14 cellular contexts compared by ENCODE assay signal in the genomic region with DNA sequence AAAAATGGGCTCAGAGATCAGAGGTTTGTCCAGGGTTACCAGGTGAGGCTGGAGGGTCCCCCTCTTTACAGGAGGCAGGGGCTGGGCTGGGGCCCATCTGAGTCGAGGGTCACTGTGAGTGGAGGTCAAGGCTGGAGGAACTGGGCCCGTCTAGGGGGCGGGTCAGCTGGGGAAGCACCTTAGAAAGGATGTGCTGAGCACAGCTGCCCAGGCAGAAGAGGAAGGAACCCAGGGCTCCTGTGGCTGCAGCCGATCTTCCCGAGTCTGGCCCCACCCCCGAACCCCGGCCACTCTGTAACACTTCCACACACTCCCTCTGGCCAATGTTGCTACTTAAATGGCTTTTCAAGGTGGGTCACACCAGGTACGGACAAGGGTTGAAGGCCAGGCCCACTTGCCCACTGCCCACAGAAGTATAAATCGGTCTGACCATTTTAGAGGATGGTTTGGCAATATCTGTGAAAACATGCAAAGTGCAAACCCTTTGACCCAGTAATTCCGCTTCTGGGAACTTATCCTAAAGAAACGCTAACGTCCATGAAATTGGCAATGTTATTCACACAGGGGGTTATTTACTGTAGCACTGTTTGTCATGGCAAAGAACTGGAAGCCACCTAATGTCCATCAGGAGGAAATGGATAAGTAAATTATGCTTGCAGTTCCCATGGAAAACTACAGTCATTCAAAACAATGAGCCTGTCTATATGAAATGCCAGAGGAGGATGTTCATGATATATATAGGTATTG. TPM values are rescaled to one million over a fixed set of nuclear protein-coding genes. Genes with fewer than 3 reads are reported as not detected.
DNase-seq lines count a peak whose midpoint lies in the region; ATAC-seq and TF ChIP-seq lines count a peak whose summit lies in the region.
"Had no signal": no experiment of that assay in that cellular context is flagged by ENCODE, and none has a peak within 500 bp of the region (broad histone marks: within the 10 kb centered on the region; RNA-seq: fewer than 3 reads in every experiment).

No MANE protein-coding gene starts in this region.

- no peaks in the 10 kb centered on the region for H3K79me2 ChIP-seq in OCI-LY3 (ENCODE audit: low read length)

- intact Hi-C loops in CD4-positive, alpha-beta memory T cell (cut with micrococcal nuclease), result no loop called here
- intact Hi-C loops in naive thymus-derived CD4-positive, alpha-beta T cell (cut with micrococcal nuclease), result no loop called here

- H3K4me1 Mint-ChIP-seq in CD4-positive, alpha-beta memory T cell, result peaks cover 31 to 55% (median 41%) of the 10 kb centered on the region in 4 donors
- H3K4me1 Mint-ChIP-seq in naive thymus-derived CD4-positive, alpha-beta T cell, result peaks cover 27 to 75% (median 62%) of the 10 kb centered on the region in 7 donors
- peaks cover 43% of the 10 kb centered on the region for H3K4me1 Mint-ChIP-seq in activated T-cell treated with anti-CD3 and anti-CD28 coated beads, Interleukin-2, amount 50 U/mL, for 4 hours (ENCODE audit: low read depth)

- peaks cover 0 to 4% (median 3%) of the 10 kb centered on the region in 8 donors for H3K9me3 Mint-ChIP-seq in CD4-positive, alpha-beta memory T cell
- peaks cover 0 to 6% (median 4%) of the 10 kb centered on the region in 11 donors for H3K9me3 Mint-ChIP-seq in naive thymus-derived CD4-positive, alpha-beta T cell
- peaks cover 4% of the 10 kb centered on the region for H3K9me3 Mint-ChIP-seq in activated T-cell treated with anti-CD3 and anti-CD28 coated beads, Interleukin-2, amount 50 U/mL, for 4 hours

- peak overlapping the region; percentile 29 for H3K4me2 ChIP-seq in OCI-LY3 (ENCODE audit: low read length)
- H3K4me2 ChIP-seq: PC-9 had no signal

- no peaks in the 10 kb centered on the region for H3K27me3 Mint-ChIP-seq in CD4-positive, alpha-beta memory T cell
- no peaks in the 10 kb centered on the region for H3K27me3 Mint-ChIP-seq in naive thymus-derived CD4-positive, alpha-beta T cell
- H3K27me3 Mint-ChIP-seq in activated T-cell treated with anti-CD3 and anti-CD28 coated beads, Interleukin-2, amount 50 U/mL, for 4 hours (ENCODE audit: low read depth), result no peaks in the 10 kb centered on the region
- H3K27me3 Mint-ChIP-seq: progenitor cell of endocrine pancreas had no signal

- CTCF ChIA-PET in CD4-positive, alpha-beta memory T cell (lab: Charles Lee; ENCODE audit: partially characterized antibody), result no interaction called here
- CTCF ChIA-PET in naive thymus-derived CD4-positive, alpha-beta T cell (lab: Charles Lee), result no interaction called here

- TF ChIP-seq CTCF in OCI-LY3 (IDR thresholded peaks at IDR 0.05; ENCODE audit: low read depth, low read length), result no peak

- H2AFZ ChIP-seq in OCI-LY3 (ENCODE audit: low read depth, low read length), result no peak overlapping the region
- H2AFZ ChIP-seq: PC-9 had no signal

- peak overlapping the region in 6 of 7 donors; percentile 10 to 75 (median 59) for H3K27ac Mint-ChIP-seq in CD4-positive, alpha-beta memory T cell
- H3K27ac Mint-ChIP-seq in naive thymus-derived CD4-positive, alpha-beta T cell, result peak overlapping the region; percentile 44 to 91 (median 76)
- H3K27ac Mint-ChIP-seq: activated T-helper 1 cell treated with anti-CD3 and anti-CD28 coated beads, Interleukin-12 subunit alpha, Interleukin-12 subunit beta, Interleukin-2, Interleukin-4 antibody, amounts not matched to agents 30 ng/mL and 10 ng/mL and 1 ng/mL, durations not matched to agents 14 hours and 24 hours and 36 hours; progenitor cell of endocrine pancreas had no signal

- H3K36me3 Mint-ChIP-seq in CD4-positive, alpha-beta memory T cell, result peaks cover 3 to 4% of the 10 kb centered on the region in 2 donors
- peaks cover 0 to 13% (median 4%) of the 10 kb centered on the region in 5 donors for H3K36me3 Mint-ChIP-seq in naive thymus-derived CD4-positive, alpha-beta T cell
- H3K36me3 Mint-ChIP-seq in activated T-cell treated with anti-CD3 and anti-CD28 coated beads, Interleukin-2, amount 50 U/mL, for 4 hours (ENCODE audit: insufficient read depth), result peaks cover 3% of the 10 kb centered on the region

- no peak overlapping the region for H3K27ac ChIP-seq in CD4-positive, alpha-beta memory T cell (ENCODE audit: low read depth, low read length)
- no peak overlapping the region for H3K27ac ChIP-seq in OCI-LY3 (ENCODE audit: low read length)
- no peak overlapping the region for H3K27ac ChIP-seq in naive thymus-derived CD4-positive, alpha-beta T cell (ENCODE audit: low read depth, low read length)
- H3K27ac ChIP-seq: PC-9, testis had no signal

- no peaks in the 10 kb centered on the region for H3K27me3 ChIP-seq in CD4-positive, alpha-beta memory T cell (ENCODE audit: insufficient read depth, low read length)
- no peaks in the 10 kb centered on the region for H3K27me3 ChIP-seq in OCI-LY3 (ENCODE audit: low read depth, low read length)
- H3K27me3 ChIP-seq in naive thymus-derived CD4-positive, alpha-beta T cell (ENCODE audit: control insufficient read depth in 2 of 2, insufficient read depth in 2 of 2, low read length in 2 of 2), result no peaks in the 10 kb centered on the region
- H3K27me3 ChIP-seq: testis had no signal

- no peak for DNase-seq in CD4-positive, alpha-beta memory T cell
- DNase-seq in fibroblast of gingiva (ENCODE audit: low read depth), result peak; percentile 23
- DNase-seq in naive thymus-derived CD4-positive, alpha-beta T cell, result no peak
- DNase-seq in activated T-cell treated with anti-CD3 and anti-CD28 coated beads, Interleukin-2, amount 50 U/mL, for 4 hours, result no peak
- no peak for DNase-seq in retina
- DNase-seq in GM03348 (ENCODE audit: low spot score), result no peak
- no peak for DNase-seq in NCI-H1105 treated with DMSO at 0.1 percent for 48 hours (lab: John Stamatoyannopoulos, UW)
- DNase-seq: Caco-2, NCI-H2107, testis had no signal

- ATAC-seq in naive thymus-derived CD4-positive, alpha-beta T cell, result no peak
- ATAC-seq in activated T-cell treated with anti-CD3 and anti-CD28 coated beads, Interleukin-2, amount 50 U/mL, for 4 hours, result no peak

- POLR2A ChIA-PET in CD4-positive, alpha-beta memory T cell (lab: Charles Lee; ENCODE audit: partially characterized antibody), result interaction anchor here (3.0 to 10.6 kb wide), 2 partner anchors 19 to 31 kb away, joined by 13 to 313 read pairs; a partner anchor contains a TSS
- POLR2A ChIA-PET in naive thymus-derived CD4-positive, alpha-beta T cell (lab: Charles Lee), result interaction anchor here (14.0 to 54.4 kb wide), 2 partner anchors 14 to 44 kb away, joined by 508 to 1719 read pairs; a partner anchor contains a TSS

- no peak overlapping the region for H3K4me3 ChIP-seq in CD4-positive, alpha-beta memory T cell (ENCODE audit: low read length in 2 of 2)
- H3K4me3 ChIP-seq in OCI-LY3 (ENCODE audit: low read length), result no peak overlapping the region
- H3K4me3 ChIP-seq in naive thymus-derived CD4-positive, alpha-beta T cell (ENCODE audit: low read length), result no peak overlapping the region
- H3K4me3 ChIP-seq: PC-9, testis had no signal

- H3K4me1 ChIP-seq in CD4-positive, alpha-beta memory T cell (ENCODE audit: insufficient read depth, low read length), result peaks cover 48% of the 10 kb centered on the region
- H3K4me1 ChIP-seq in OCI-LY3 (ENCODE audit: low read length), result peaks cover 13% of the 10 kb centered on the region
- H3K4me1 ChIP-seq in naive thymus-derived CD4-positive, alpha-beta T cell (ENCODE audit: control insufficient read depth in 2 of 2, insufficient read depth in 2 of 2, low read length in 2 of 2), result peaks cover 23 to 48% of the 10 kb centered on the region in 2 donors
- H3K4me1 ChIP-seq: Caco-2 had no signal

- no peak overlapping the region for H3K9ac ChIP-seq in OCI-LY3 (ENCODE audit: low read length)

- H4K20me1 ChIP-seq in OCI-LY3 (ENCODE audit: insufficient read depth, low read length), result no peaks in the 10 kb centered on the region

- no peaks in the 10 kb centered on the region for H3K36me3 ChIP-seq in CD4-positive, alpha-beta memory T cell (ENCODE audit: insufficient read depth, low read length)
- H3K36me3 ChIP-seq in OCI-LY3 (replicated peaks; ENCODE audit: low read depth, low read length), result no peaks in the 10 kb centered on the region
- H3K36me3 ChIP-seq in naive thymus-derived CD4-positive, alpha-beta T cell (ENCODE audit: control insufficient read depth in 2 of 3, insufficient read depth in 3 of 3, low read length in 3 of 3), result no peaks in the 10 kb centered on the region

- no peaks in the 10 kb centered on the region for H3K9me3 ChIP-seq in CD4-positive, alpha-beta memory T cell (ENCODE audit: control insufficient read depth in 1 of 2, low read length in 2 of 2)
- no peaks in the 10 kb centered on the region for H3K9me3 ChIP-seq in OCI-LY3 (ENCODE audit: insufficient read depth, low read length)
- H3K9me3 ChIP-seq in naive thymus-derived CD4-positive, alpha-beta T cell (ENCODE audit: control insufficient read depth in 2 of 3, low read length in 3 of 3), result no peaks in the 10 kb centered on the region
- H3K9me3 ChIP-seq: Caco-2, testis had no signal

- H3K4me3 Mint-ChIP-seq in CD4-positive, alpha-beta memory T cell, result no peak overlapping the region
- peak overlapping the region in 4 of 10 donors; percentile 9 to 38 (median 30) for H3K4me3 Mint-ChIP-seq in naive thymus-derived CD4-positive, alpha-beta T cell
- no peak overlapping the region for H3K4me3 Mint-ChIP-seq in activated T-cell treated with anti-CD3 and anti-CD28 coated beads, Interleukin-2, amount 50 U/mL, for 4 hours
- H3K4me3 Mint-ChIP-seq: activated T-helper 1 cell treated with anti-CD3 and anti-CD28 coated beads, Interleukin-12 subunit alpha, Interleukin-12 subunit beta, Interleukin-2, Interleukin-4 antibody, amounts not matched to agents 30 ng/mL and 10 ng/mL and 1 ng/mL, durations not matched to agents 14 hours and 24 hours and 36 hours had no signal

RNA-seq across cellular contexts. Expression of a gene that starts 30.5 kb away (rescaled TPM):
- total RNA-seq in CD4-positive, alpha-beta memory T cell, result 100 to 1,000 TPM; 516 to 550 TPM
- polyA plus RNA-seq in CD4-positive, alpha-beta memory T cell, result 100 to 1,000 TPM in 1 of 2 donors, 10 to 100 TPM in 1; 95.4 to 205 TPM
- 100 to 1,000 TPM; 252 to 664 (median 347) TPM for total RNA-seq in naive thymus-derived CD4-positive, alpha-beta T cell
- polyA plus RNA-seq in naive thymus-derived CD4-positive, alpha-beta T cell, result 100 to 1,000 TPM; 124 to 297 TPM
- 10 to 100 TPM; 75.5 to 87.3 (median 86.0) TPM for total RNA-seq in activated T-cell treated with anti-CD3 and anti-CD28 coated beads, Interleukin-2, amount 50 U/mL, for 4 hours

RNA-seq across cellular contexts. Expression of a gene that starts 55.9 kb away (rescaled TPM):
- total RNA-seq in CD4-positive, alpha-beta memory T cell, result 10 to 100 TPM; 13.3 to 13.8 TPM
- 10 to 100 TPM; 11.3 to 15.2 TPM for polyA plus RNA-seq in CD4-positive, alpha-beta memory T cell
- total RNA-seq in naive thymus-derived CD4-positive, alpha-beta T cell, result 10 to 100 TPM; 10.7 to 13.3 (median 11.8) TPM
- polyA plus RNA-seq in naive thymus-derived CD4-positive, alpha-beta T cell, result 10 to 100 TPM in 1 of 2 donors, 1 to 10 TPM in 1; 8.6 to 14.8 TPM
- 10 to 100 TPM in 1 of 3 donors, 1 to 10 TPM in 2; 9.5 to 11.2 (median 9.7) TPM for total RNA-seq in activated T-cell treated with anti-CD3 and anti-CD28 coated beads, Interleukin-2, amount 50 U/mL, for 4 hours

RNA-seq across cellular contexts. Expression of a gene that starts 56.8 kb away (rescaled TPM):
- total RNA-seq in CD4-positive, alpha-beta memory T cell, result 10 to 100 TPM; 22.0 to 26.9 TPM
- 10 to 100 TPM; 13.4 to 17.6 TPM for polyA plus RNA-seq in CD4-positive, alpha-beta memory T cell
- 10 to 100 TPM; 12.4 to 26.3 (median 15.1) TPM for total RNA-seq in naive thymus-derived CD4-positive, alpha-beta T cell
- polyA plus RNA-seq in naive thymus-derived CD4-positive, alpha-beta T cell, result 10 to 100 TPM in 1 of 2 donors, 1 to 10 TPM in 1; 8.4 to 14.7 TPM
- total RNA-seq in activated T-cell treated with anti-CD3 and anti-CD28 coated beads, Interleukin-2, amount 50 U/mL, for 4 hours, result 10 to 100 TPM; 13.9 to 16.3 (median 15.6) TPM
